In genomic region chr6:320351-321157, GRCh38 we compare ENCODE assay signal across 20 cellular contexts. TPM values are rescaled to one million over a fixed set of nuclear protein-coding genes. Genes with fewer than 3 reads are reported as not detected.
DNase-seq lines count a peak whose midpoint lies in the region; FAIRE-seq and TF ChIP-seq lines count a peak whose summit lies in the region.
"Had no signal": no experiment of that assay in that cellular context is flagged by ENCODE, and none has a peak within 500 bp of the region (broad histone marks: within the 10 kb centered on the region; RNA-seq: fewer than 3 reads in every experiment).

No MANE protein-coding gene starts in this region.

- H3K4me3 ChIP-seq in neutrophil (ENCODE audit: low read depth in 1 of 2, low read length in 1 of 2): no peak overlapping the region
- H3K4me3 ChIP-seq: cardiac muscle cell, lung, neural progenitor cell, prostate gland, upper lobe of left lung had no signal

- TF ChIP-seq POLR2A in GM10847 (IDR thresholded peaks at IDR 0.05; ENCODE audit: extremely low read depth, insufficient read length) (peak; percentile 21), GM12892 (IDR thresholded peaks at IDR 0.05; ENCODE audit: low read depth, low read length) (peak; percentile 66; the same call in 1 of the 2 replicates)

- H3K9me3 ChIP-seq in neutrophil: no peaks in the 10 kb centered on the region
- H3K9me3 ChIP-seq: prostate gland, upper lobe of left lung had no signal

- peak overlapping the region; percentile 15 for H3K27ac ChIP-seq in neutrophil
- H3K27ac ChIP-seq: cardiac muscle cell, neural progenitor cell, prostate gland, upper lobe of left lung had no signal

- no peak for TF ChIP-seq CTCF in neutrophil (IDR thresholded peaks at IDR 0.05)

- FAIRE-seq in GM12892 (lab: Jason Lieb, UNC): no peak
- FAIRE-seq: keratinocyte had no signal

- peaks cover 3% of the 10 kb centered on the region for H3K36me3 ChIP-seq in neutrophil
- H3K36me3 ChIP-seq: cardiac muscle cell, neural progenitor cell, prostate gland had no signal

- H3K4me1 ChIP-seq in neutrophil (ENCODE audit: control insufficient read depth in 1 of 2, insufficient read depth in 1 of 2, low read depth in 1 of 2, low read length in 1 of 2): peaks cover 38% of the 10 kb centered on the region in 2 experiments
- H3K4me1 ChIP-seq: neural progenitor cell, prostate gland had no signal

- H3K27me3 ChIP-seq in neutrophil: no peaks in the 10 kb centered on the region
- H3K27me3 ChIP-seq: cardiac muscle cell, neural progenitor cell, upper lobe of left lung had no signal

- no peak for DNase-seq in GM12892 (ENCODE audit: insufficient read length)
- DNase-seq in RPMI8226: peak; percentile 88
- no peak for DNase-seq in NCI-H226
- DNase-seq in SIG-M5 treated with dmso at 0.1 percent for 504 hours (lab: John Stamatoyannopoulos, UW; ENCODE audit: unreplicated experiment): no peak
- no peak for DNase-seq in NCI-H82 (lab: John Stamatoyannopoulos, UW)
- no peak for DNase-seq in NCI-H2081 treated with DMSO at 0.1 percent for 48 hours (lab: John Stamatoyannopoulos, UW)
- DNase-seq: anterior cingulate cortex; CD4-positive, alpha-beta T cell; DMS 273 treated with DMSO at 0.1 percent for 48 hours; NCI-H2081; NCI-H446 treated with DMSO at 0.1 percent for 48 hours; NK-92 treated with Interleukin-12 subunit alpha and Interleukin-12 subunit beta, amount 100 ng/mL, for 24 hours had no signal

RNA-seq across cellular contexts. Expression of gene DUSP22, which starts 28.3 kb away (rescaled TPM):
- polyA plus RNA-seq in GM12892 (2012; ENCODE audit: missing spikeins): 89.0 TPM
